ENCODE assay signal across 1 cellular context in genomic region chr16:20359997-20360396, GRCh38.
TF ChIP-seq lines count a peak whose summit lies in the region.

No MANE protein-coding gene starts in this region.

TF ChIP-seq in K562, 482 proteins besides CTCF, POLR2A, EP300 and RAD21:
- TF ChIP-seq SMC3 (conservative IDR thresholded peaks at IDR 0.05; ENCODE audit: insufficient read depth, low read depth, low read length) (0 out of 2 replicates have a peak, but pooled peaks have one; percentile 31), HNRNPLL (IDR thresholded peaks at IDR 0.05; ENCODE audit: low read depth, low read length, poor library complexity, severe bottlenecking) (no peak)
